ENCODE assay signal across 12 cellular contexts in genomic region chr15:44718180-44718926, GRCh38. TPM values are rescaled to one million over a fixed set of nuclear protein-coding genes. Genes with fewer than 3 reads are reported as not detected.
DNase-seq lines count a peak whose midpoint lies in the region; ATAC-seq and TF ChIP-seq lines count a peak whose summit lies in the region.
"Had no signal": no experiment of that assay in that cellular context is flagged by ENCODE, and none has a peak within 500 bp of the region (broad histone marks: within the 10 kb centered on the region; RNA-seq: fewer than 3 reads in every experiment).

No MANE protein-coding gene starts in this region.

- peaks cover 7 to 66% (median 37%) of the 10 kb centered on the region in 4 donors for H3K4me1 ChIP-seq in stomach

- H3K36me3 ChIP-seq in stomach, result peaks cover 30 to 60% (median 51%) of the 10 kb centered on the region in 4 donors

- H3K36me3 Mint-ChIP-seq in activated T-cell treated with anti-CD3 and anti-CD28 coated beads, Interleukin-2, amount 50 U/mL, for 24 hours (ENCODE audit: low read depth), result peaks cover 69% of the 10 kb centered on the region
- H3K36me3 Mint-ChIP-seq in IgD-negative memory B cell, result peaks cover 7% of the 10 kb centered on the region
- peaks cover 54% of the 10 kb centered on the region for H3K36me3 Mint-ChIP-seq in natural killer cell treated with Interleukin-12 subunit alpha and Interleukin-12 subunit beta and Interleukin-15 and Interleukin-18, amount 100 ng/mL, for 72 hours

- ATAC-seq in natural killer cell treated with Interleukin-12 subunit alpha and Interleukin-12 subunit beta and Interleukin-15 and Interleukin-18, amount 100 ng/mL, for 72 hours, result no peak

- WGBS in stomach, 5 donors, result 64 to 79% (median 66%) methylated on average over 4 of the region's 4 CpGs

- H3K27ac ChIP-seq in stomach, result peak overlapping the region in 2 of 5 donors; percentile 20 to 71
- H3K27ac ChIP-seq: thyroid gland had no signal

- peak overlapping the region; percentile 100 for H3K27ac Mint-ChIP-seq in activated T-cell treated with anti-CD3 and anti-CD28 coated beads, Interleukin-2, amount 50 U/mL, for 24 hours
- peak overlapping the region; percentile 72 to 94 (median 86) for H3K27ac Mint-ChIP-seq in IgD-negative memory B cell
- H3K27ac Mint-ChIP-seq in natural killer cell treated with Interleukin-12 subunit alpha and Interleukin-12 subunit beta and Interleukin-15 and Interleukin-18, amount 100 ng/mL, for 72 hours, result peak overlapping the region; percentile 99
- H3K27ac Mint-ChIP-seq: endodermal cell, progenitor cell of endocrine pancreas had no signal

- no peaks in the 10 kb centered on the region for H3K9me3 Mint-ChIP-seq in activated T-cell treated with anti-CD3 and anti-CD28 coated beads, Interleukin-2, amount 50 U/mL, for 24 hours
- no peaks in the 10 kb centered on the region for H3K9me3 Mint-ChIP-seq in IgD-negative memory B cell
- H3K9me3 Mint-ChIP-seq in natural killer cell treated with Interleukin-12 subunit alpha and Interleukin-12 subunit beta and Interleukin-15 and Interleukin-18, amount 100 ng/mL, for 72 hours, result no peaks in the 10 kb centered on the region
- H3K9me3 Mint-ChIP-seq: endodermal cell had no signal

- no peak overlapping the region for H3K4me3 ChIP-seq in stomach
- H3K4me3 ChIP-seq: thyroid gland had no signal

- no peak for TF ChIP-seq POLR2A in stomach (IDR thresholded peaks at IDR 0.05)

- peak overlapping the region; percentile 99 for H3K4me3 Mint-ChIP-seq in activated T-cell treated with anti-CD3 and anti-CD28 coated beads, Interleukin-2, amount 50 U/mL, for 24 hours
- peak overlapping the region in 3 of 4 donors; percentile 10 to 99 (median 28) for H3K4me3 Mint-ChIP-seq in IgD-negative memory B cell
- H3K4me3 Mint-ChIP-seq in natural killer cell treated with Interleukin-12 subunit alpha and Interleukin-12 subunit beta and Interleukin-15 and Interleukin-18, amount 100 ng/mL, for 72 hours, result peak overlapping the region; percentile 96
- H3K4me3 Mint-ChIP-seq: endodermal cell had no signal

- peaks cover 79% of the 10 kb centered on the region for H3K4me1 Mint-ChIP-seq in activated T-cell treated with anti-CD3 and anti-CD28 coated beads, Interleukin-2, amount 50 U/mL, for 24 hours (ENCODE audit: low read depth)
- peaks cover 58 to 75% (median 73%) of the 10 kb centered on the region in 3 donors for H3K4me1 Mint-ChIP-seq in IgD-negative memory B cell
- H3K4me1 Mint-ChIP-seq in natural killer cell treated with Interleukin-12 subunit alpha and Interleukin-12 subunit beta and Interleukin-15 and Interleukin-18, amount 100 ng/mL, for 72 hours (ENCODE audit: low read depth in 2 of 2), result peaks cover 74 to 85% of the 10 kb centered on the region in 2 donors

- TF ChIP-seq EP300 in stomach (IDR thresholded peaks at IDR 0.05), result no peak

- H3K27me3 ChIP-seq in stomach, result no peaks in the 10 kb centered on the region
- H3K27me3 ChIP-seq: thyroid gland had no signal

- H3K9me3 ChIP-seq in stomach, result no peaks in the 10 kb centered on the region
- H3K9me3 ChIP-seq: thyroid gland had no signal

- no peak for TF ChIP-seq CTCF in stomach (IDR thresholded peaks at IDR 0.05)

- intact Hi-C loops in stomach (cut with DNase I; ENCODE audit: low total_unique reads), result no loop called here

- no peak for DNase-seq in activated T-cell treated with anti-CD3 and anti-CD28 coated beads, Interleukin-2, amount 50 U/mL, for 24 hours
- DNase-seq in activated T-cell treated with anti-CD3 and anti-CD28 coated beads, Interleukin-2, amount 50 U/mL, for 48 hours, result no peak
- peak; percentile 57 for DNase-seq in activated CD8-positive, alpha-beta memory T cell treated with anti-CD3 and anti-CD28 coated beads, Interleukin-2, amount 50 U/mL, for 48 hours
- DNase-seq in natural killer cell treated with Interleukin-12 subunit alpha and Interleukin-12 subunit beta and Interleukin-15 and Interleukin-18, amount 100 ng/mL, for 72 hours (ENCODE audit: low spot score), result no peak
- no peak for DNase-seq in stomach
- no peak for DNase-seq in Kasumi-1 (lab: John Stamatoyannopoulos, UW)
- no peak for DNase-seq in SKM-1 treated with dmso at 0.1 percent for 144 hours (lab: John Stamatoyannopoulos, UW; ENCODE audit: unreplicated experiment)
- DNase-seq: endodermal cell, NCI-H510A, thyroid gland had no signal

- no peaks in the 10 kb centered on the region for H3K27me3 Mint-ChIP-seq in activated T-cell treated with anti-CD3 and anti-CD28 coated beads, Interleukin-2, amount 50 U/mL, for 24 hours
- H3K27me3 Mint-ChIP-seq in IgD-negative memory B cell, result no peaks in the 10 kb centered on the region
- H3K27me3 Mint-ChIP-seq in natural killer cell treated with Interleukin-12 subunit alpha and Interleukin-12 subunit beta and Interleukin-15 and Interleukin-18, amount 100 ng/mL, for 72 hours, result no peaks in the 10 kb centered on the region

RNA-seq across cellular contexts. Expression of gene B2M, which starts 7.0 kb away (rescaled TPM):
- polyA plus RNA-seq in IgD-negative memory B cell, result 23,226 TPM
- 1,000 to 10,000 TPM; 2,989 to 7,967 TPM for total RNA-seq in natural killer cell treated with Interleukin-12 subunit alpha and Interleukin-12 subunit beta and Interleukin-15 and Interleukin-18, amount 100 ng/mL, for 72 hours
- total RNA-seq in stomach, result 1,000 to 10,000 TPM in 4 of 5 donors, 100 to 1,000 TPM in 1; 815 to 3,849 (median 2,307) TPM
- polyA plus RNA-seq in stomach, result 1,000 to 10,000 TPM; 1,385 to 1,947 (median 1,540) TPM

RNA-seq across cellular contexts. Expression of gene PATL2, which starts 7.2 kb away (rescaled TPM):
- polyA plus RNA-seq in IgD-negative memory B cell (17.7 TPM), stomach (1 to 10 TPM in 2 of 3 donors, under 1 TPM in 1; 0.92 to 2.3 (median 1.1) TPM)
- total RNA-seq in natural killer cell treated with Interleukin-12 subunit alpha and Interleukin-12 subunit beta and Interleukin-15 and Interleukin-18, amount 100 ng/mL, for 72 hours, result 10 to 100 TPM; 13.0 to 19.1 TPM
- total RNA-seq in stomach, result 1 to 10 TPM in 4 of 5 donors, not detected in 1; 1.3 to 5.8 (median 4.2) TPM
- total RNA-seq: progenitor cell of endocrine pancreas had no signal

RNA-seq across cellular contexts. Expression of gene TRIM69, which starts 18.0 kb away (rescaled TPM):
- polyA plus RNA-seq in IgD-negative memory B cell, result 30.7 TPM
- total RNA-seq in natural killer cell treated with Interleukin-12 subunit alpha and Interleukin-12 subunit beta and Interleukin-15 and Interleukin-18, amount 100 ng/mL, for 72 hours, result 10 to 100 TPM; 28.8 to 33.9 TPM
- total RNA-seq in stomach, result 10 to 100 TPM in 1 of 5 donors, 1 to 10 TPM in 3, under 1 TPM in 1; 0.58 to 43.8 (median 2.7) TPM
- polyA plus RNA-seq in stomach, result 10 to 100 TPM in 2 of 3 donors, 1 to 10 TPM in 1; 9.2 to 14.7 (median 10.4) TPM

RNA-seq across cellular contexts. Expression of gene SPG11, which starts 54.9 kb away (rescaled TPM):
- 41.7 TPM for polyA plus RNA-seq in IgD-negative memory B cell
- total RNA-seq in natural killer cell treated with Interleukin-12 subunit alpha and Interleukin-12 subunit beta and Interleukin-15 and Interleukin-18, amount 100 ng/mL, for 72 hours, result 100 to 1,000 TPM in 1 of 2 donors, 10 to 100 TPM in 1; 86.2 to 114 TPM
- 100 to 1,000 TPM in 4 of 5 donors, 10 to 100 TPM in 1; 99.5 to 240 (median 139) TPM for total RNA-seq in stomach
- 10 to 100 TPM; 12.1 to 32.4 (median 15.1) TPM for polyA plus RNA-seq in stomach

Comparison
In these comparisons a context has a peak if more than half of its experiments do, and no peak if none do; other contexts are left out.
1. H3K4me3 Mint-ChIP-seq: peak in every context shown above with its lines; median percentile 99 in activated T-cell treated with anti-CD3 and anti-CD28 coated beads, Interleukin-2, amount 50 U/mL, for 24 hours; 96 in natural killer cell treated with Interleukin-12 subunit alpha and Interleukin-12 subunit beta and Interleukin-15 and Interleukin-18, amount 100 ng/mL, for 72 hours; 28 in IgD-negative memory B cell.